In the genomic region with DNA sequence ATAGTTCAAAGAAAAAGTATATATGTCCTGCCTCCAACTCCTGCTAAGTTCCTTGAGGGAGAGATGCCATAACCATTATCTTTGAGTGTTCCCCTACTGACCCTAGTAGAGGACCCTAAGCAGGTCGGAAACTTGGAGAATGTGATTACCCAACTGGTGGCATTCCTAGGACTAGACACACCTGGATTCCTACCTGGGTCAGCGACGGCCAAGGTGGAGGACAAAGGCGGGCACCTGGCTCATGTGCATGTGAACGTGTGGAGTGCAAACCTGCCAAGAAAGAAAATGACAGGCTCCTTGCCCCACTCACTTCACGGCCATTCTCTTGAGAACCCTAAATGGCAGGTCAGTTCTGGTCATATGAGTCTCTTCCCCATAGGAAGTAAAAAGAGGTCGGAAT, we compare ENCODE assay signal across 29 cellular contexts.
"Had no signal": no experiment of that assay in that cellular context is flagged by ENCODE, and none has a peak within 500 bp of the region (broad histone marks: within the 10 kb centered on the region; RNA-seq: fewer than 3 reads in every experiment).

No MANE protein-coding gene starts in this region.

- ATAC-seq: activated CD4-positive, CD25-positive, alpha-beta regulatory T cell treated with anti-CD3 and anti-CD28 coated beads, Interleukin-2, amount 50 U/mL, for 24 hours; activated CD8-positive, alpha-beta T cell treated with anti-CD3 and anti-CD28 coated beads for 36 hours; activated T-cell treated with anti-CD3 and anti-CD28 coated beads, Interleukin-2, amount 50 U/mL, for 4 hours; activated T-helper 17 cell treated with anti-CD3 and anti-CD28 coated beads, Interleukin-2, amount 50 U/mL, for 72 hours; esophagus mucosa; foreskin keratinocyte; gastrocnemius medialis; T-helper 17 cell had no signal

- H3K4me1 Mint-ChIP-seq: activated B cell treated with CpG ODN at 0.5 μM for 24 hours; activated T-helper 17 cell treated with anti-CD3 and anti-CD28 coated beads, Interleukin-2, amount 50 U/mL, for 72 hours; endodermal cell had no signal

- H3K27ac Mint-ChIP-seq: activated B cell treated with CpG ODN at 0.5 μM for 24 hours; activated CD8-positive, alpha-beta T cell treated with anti-CD3 and anti-CD28 coated beads for 36 hours; activated naive CD8-positive, alpha-beta T cell; activated T-helper 17 cell treated with anti-CD3 and anti-CD28 coated beads, Interleukin-2, amount 50 U/mL, for 72 hours; endodermal cell; T-helper 17 cell; T-helper 2 cell treated with Interferon-gamma antibody and Interleukin-4, amounts not matched to agents 5 μg/mL and 100 μg/mL, for 36 hours had no signal

- H3K36me3 Mint-ChIP-seq: activated naive CD8-positive, alpha-beta T cell had no signal

- H3K36me3 ChIP-seq: colonic mucosa, gastrocnemius medialis, WERI-Rb-1 had no signal

- H3K4me1 ChIP-seq: colonic mucosa, foreskin keratinocyte, gastrocnemius medialis had no signal

- H3K4me3 Mint-ChIP-seq: activated B cell treated with CpG ODN at 0.5 μM for 24 hours; activated CD8-positive, alpha-beta T cell treated with anti-CD3 and anti-CD28 coated beads for 36 hours; activated naive CD8-positive, alpha-beta T cell; activated T-cell treated with anti-CD3 and anti-CD28 coated beads, Interleukin-2, amount 50 U/mL, for 4 hours; activated T-helper 17 cell treated with anti-CD3 and anti-CD28 coated beads, Interleukin-2, amount 50 U/mL, for 72 hours; endodermal cell; T-helper 17 cell; T-helper 2 cell treated with Interferon-gamma antibody and Interleukin-4, amounts not matched to agents 5 μg/mL and 100 μg/mL, for 36 hours had no signal

- H3K27me3 ChIP-seq: colonic mucosa, foreskin keratinocyte had no signal

- H3K9me3 Mint-ChIP-seq: activated B cell treated with CpG ODN at 0.5 μM for 24 hours; activated CD8-positive, alpha-beta T cell treated with anti-CD3 and anti-CD28 coated beads for 36 hours; activated T-cell treated with anti-CD3 and anti-CD28 coated beads, Interleukin-2, amount 50 U/mL, for 4 hours; activated T-helper 17 cell treated with anti-CD3 and anti-CD28 coated beads, Interleukin-2, amount 50 U/mL, for 72 hours; endodermal cell; T-helper 2 cell treated with Interferon-gamma antibody and Interleukin-4, amounts not matched to agents 5 μg/mL and 100 μg/mL, for 36 hours had no signal

- H3K27ac ChIP-seq: colonic mucosa, foreskin keratinocyte, gastrocnemius medialis, WERI-Rb-1 had no signal

- H3K4me3 ChIP-seq: colonic mucosa, gastrocnemius medialis had no signal

- DNase-seq: activated B cell treated with CpG ODN at 0.5 μM for 24 hours; activated CD4-positive, alpha-beta T cell treated with anti-CD3 and anti-CD28 coated beads for 48 hours; activated CD4-positive, alpha-beta T cell treated with anti-CD3 and anti-CD28 coated beads, Interleukin-2, amount 50 U/mL, for 1 hour; activated CD4-positive, alpha-beta T cell treated with anti-CD3 and anti-CD28 coated beads, Interleukin-2, amount 50 U/mL, for 48 hours; activated CD8-positive, alpha-beta memory T cell treated with anti-CD3 and anti-CD28 coated beads for 24 hours; activated CD8-positive, alpha-beta T cell treated with anti-CD3 and anti-CD28 coated beads for 36 hours; activated effector memory CD4-positive, alpha-beta T cell treated with Interleukin-2 at 50 U/mL for 16 hours; activated gamma-delta T cell treated with Interleukin-2 at 50 U/mL for 16 hours; activated naive CD4-positive, alpha-beta T cell treated with anti-CD3 and anti-CD28 coated beads, Interleukin-2, amount 50 U/mL, for 16 hours; activated naive CD4-positive, alpha-beta T cell treated with Interleukin-2 at 50 U/mL for 16 hours; activated T-cell treated with anti-CD3 and anti-CD28 coated beads, Interleukin-2, amount 50 U/mL, for 4 hours; amniotic stem cell; anterior cingulate cortex; central memory CD4-positive, alpha-beta T cell; cerebellar nuclear complex; colonic mucosa; effector memory CD4-positive, alpha-beta T cell; endodermal cell; foreskin keratinocyte; gastrocnemius medialis; T-helper 1 cell; T-helper 17 cell; T1000; WERI-Rb-1 had no signal

- H3K9me3 ChIP-seq: colonic mucosa, gastrocnemius medialis had no signal
